ENCODE assay signal across 12 cellular contexts in the genomic region with DNA sequence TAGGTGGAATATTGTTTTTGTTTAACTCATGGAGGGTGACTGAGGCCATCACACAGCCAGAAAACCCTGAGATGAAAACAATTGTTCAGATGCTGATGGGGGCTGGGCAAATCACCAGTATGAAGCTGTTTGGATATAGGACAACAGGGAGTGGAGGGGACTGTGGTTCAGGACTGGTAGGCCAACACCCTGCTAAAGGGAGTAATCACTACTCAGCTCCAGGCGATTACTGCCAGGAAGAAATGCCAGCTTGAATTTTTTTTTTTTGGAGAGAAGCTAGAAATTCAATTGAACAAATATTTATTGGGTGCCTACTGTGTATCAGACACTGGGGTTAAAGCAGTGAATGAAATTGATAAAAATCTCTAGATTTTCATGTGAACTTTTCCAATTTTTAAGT. TPM values are rescaled to one million over a fixed set of nuclear protein-coding genes. Genes with fewer than 3 reads are reported as not detected.
"Had no signal": no experiment of that assay in that cellular context is flagged by ENCODE, and none has a peak within 500 bp of the region (broad histone marks: within the 10 kb centered on the region; RNA-seq: fewer than 3 reads in every experiment).

No MANE protein-coding gene starts in this region.

- H3K4me3 ChIP-seq: GM23248, GM23338, HAP-1 had no signal

- H3K27ac Mint-ChIP-seq: GM23338, H9, HFFc6 had no signal

- DNase-seq: GM23248, GOT3, H7, H9, HCEC 1CT, HFFc6 had no signal

- H3K9me3 Mint-ChIP-seq: GM23338, H9, HFFc6 had no signal

- H3K9ac ChIP-seq: GM23248 had no signal

- ATAC-seq: GM23338, HCT116 had no signal

- H3K4me2 ChIP-seq: GM23338 had no signal

- H3K9me3 ChIP-seq: HAP-1 had no signal

- H3K4me3 Mint-ChIP-seq: GM23338, H9, HFFc6 had no signal

- H3K36me3 ChIP-seq: HAP-1 had no signal

- FAIRE-seq: H1, H54 had no signal

- H3K27ac ChIP-seq: GM23248 had no signal

- H2AFZ ChIP-seq: GM23248, GM23338 had no signal

- H3K4me1 ChIP-seq: HAP-1 had no signal

RNA-seq across cellular contexts. Expression of gene TNP1, which starts 37.4 kb away (rescaled TPM):
- total RNA-seq: GM23248, GM23338, H1, H4, H7, H9, HFFc6 had no signal
- polyA plus RNA-seq: GM23248, GM23338, H1 had no signal
